In genomic region chr15:95826831-95827230, GRCh38 we compare ENCODE assay signal across 12 cellular contexts.
DNase-seq lines count a peak whose midpoint lies in the region; ATAC-seq and TF ChIP-seq lines count a peak whose summit lies in the region.
"Had no signal": no experiment of that assay in that cellular context is flagged by ENCODE, and none has a peak within 500 bp of the region (broad histone marks: within the 10 kb centered on the region; RNA-seq: fewer than 3 reads in every experiment).

No MANE protein-coding gene starts in this region.

- no peak overlapping the region for H3K4me3 ChIP-seq in LNCaP clone FGC (ENCODE audit: low read depth, low read length)
- H3K4me3 ChIP-seq in esophagus squamous epithelium: no peak overlapping the region
- H3K4me3 ChIP-seq: gastroesophageal sphincter had no signal

- peaks cover 0 to 21% (median 0%) of the 10 kb centered on the region in 4 donors for H3K27me3 ChIP-seq in esophagus squamous epithelium
- H3K27me3 ChIP-seq: gastroesophageal sphincter had no signal

- no peaks in the 10 kb centered on the region for H3K36me3 ChIP-seq in esophagus squamous epithelium
- H3K36me3 ChIP-seq: gastroesophageal sphincter had no signal

- TF ChIP-seq CTCF in LNCaP clone FGC (IDR thresholded peaks at IDR 0.05; ENCODE audit: control insufficient read depth, extremely low read depth, insufficient read depth) (peak; percentile 59), osteocyte (IDR thresholded peaks at IDR 0.05) (peak; percentile 23), esophagus squamous epithelium (IDR thresholded peaks at IDR 0.05) (peak in 1 of 6 experiments; percentile 14)

- WGBS in esophagus squamous epithelium, 2 donors: 64 to 73% methylated on average over 2 of the region's 2 CpGs

- no peaks in the 10 kb centered on the region for H3K4me1 ChIP-seq in esophagus squamous epithelium
- H3K4me1 ChIP-seq: gastroesophageal sphincter had no signal

- no peak for ATAC-seq in GM21825 (IDR thresholded peaks at IDR 0.05; ENCODE audit: unreplicated experiment)
- ATAC-seq in HG02763 (IDR thresholded peaks at IDR 0.05; ENCODE audit: unreplicated experiment): no peak
- ATAC-seq: gastroesophageal sphincter had no signal

- H3K27ac ChIP-seq in esophagus squamous epithelium: no peak overlapping the region
- H3K27ac ChIP-seq: gastroesophageal sphincter had no signal

- H3K4me1 Mint-ChIP-seq in osteocyte (ENCODE audit: unreplicated experiment): peaks cover 5% of the 10 kb centered on the region

- intact Hi-C loops in esophagus squamous epithelium (cut with DNase I): no loop called here

- H3K27ac Mint-ChIP-seq in osteocyte (ENCODE audit: unreplicated experiment): no peak overlapping the region

- no peaks in the 10 kb centered on the region for H3K36me3 Mint-ChIP-seq in osteocyte (ENCODE audit: unreplicated experiment)

- no peaks in the 10 kb centered on the region for H3K27me3 Mint-ChIP-seq in osteocyte (ENCODE audit: unreplicated experiment)

- no peaks in the 10 kb centered on the region for H3K9me3 Mint-ChIP-seq in osteocyte (ENCODE audit: unreplicated experiment)

- DNase-seq in NCI-H2029 (lab: John Stamatoyannopoulos, UW) (peak; percentile 10), NCI-H2029 treated with DMSO at 0.1 percent for 48 hours (lab: John Stamatoyannopoulos, UW) (no peak), LNCaP clone FGC (ENCODE audit: low read depth) (peak; percentile 23), T47D (ENCODE audit: low read depth in 1 of 2, low spot score in 1 of 2) (peak; percentile 16 to 70), osteocyte (ENCODE audit: extremely low spot score, unreplicated experiment) (no peak), esophagus squamous epithelium (lab: John Stamatoyannopoulos, UW) (no peak)
- DNase-seq: IMR-90; NCI-H774; stimulated activated CD8-positive, alpha-beta memory T cell treated with anti-CD3 and anti-CD28 coated beads, Interleukin-4, amount 100 ng/mL, for 48 hours had no signal

- in situ Hi-C loops in T47D (cut with HindIII; ENCODE audit: low pct_unique_long_range_greater_than_20kb, low sequenced_read_pairs): no loop called here

- TF ChIP-seq POLR2A in esophagus squamous epithelium (IDR thresholded peaks at IDR 0.05): no peak

- H3K4me3 Mint-ChIP-seq in osteocyte (ENCODE audit: unreplicated experiment): no peak overlapping the region

- no peaks in the 10 kb centered on the region for H3K9me3 ChIP-seq in esophagus squamous epithelium
- H3K9me3 ChIP-seq: gastroesophageal sphincter had no signal

Comparison
In these comparisons a context has a peak if more than half of its experiments do, and no peak if none do; other contexts are left out.
1. DNase-seq: peak in NCI-H2029 (single experiment), LNCaP clone FGC (single experiment) and T47D (2 of 2); none in NCI-H2029 treated with DMSO at 0.1 percent for 48 hours (single experiment), osteocyte (single experiment) and esophagus squamous epithelium (single experiment).